24 cellular contexts compared by ENCODE assay signal in the genomic region with DNA sequence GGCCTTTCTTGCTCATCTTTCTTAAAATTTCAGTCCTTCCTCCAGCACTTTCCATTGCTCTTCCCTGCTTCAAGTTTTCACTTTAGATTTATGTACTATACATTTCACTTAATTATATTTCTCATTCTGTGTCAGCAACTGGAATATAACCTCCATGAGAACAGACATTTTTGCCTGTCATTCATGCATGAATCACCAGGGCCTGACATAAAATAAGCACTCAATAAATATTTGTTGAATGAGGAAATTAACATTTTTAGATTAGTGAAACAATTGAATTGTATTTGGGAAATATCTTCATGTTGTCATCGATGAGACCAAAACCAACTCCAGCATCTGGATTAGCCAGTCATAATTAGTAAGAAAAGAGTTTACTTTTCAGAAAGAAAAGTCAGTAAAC.
"Had no signal": no experiment of that assay in that cellular context is flagged by ENCODE, and none has a peak within 500 bp of the region (broad histone marks: within the 10 kb centered on the region; RNA-seq: fewer than 3 reads in every experiment).

No MANE protein-coding gene starts in this region.

- H3K27ac ChIP-seq: hepatocyte, left ventricle myocardium inferior, ovary, prostate gland, suprapubic skin, tibial nerve, VCaP had no signal

- H3K9me3 ChIP-seq: prostate gland, suprapubic skin had no signal

- H3K36me3 ChIP-seq: ovary, prostate gland had no signal

- DNase-seq: activated CD4-positive, alpha-beta memory T cell treated with anti-CD3 and anti-CD28 coated beads, Interleukin-2, amount 10 ng/mL, durations not matched to agents 7 days and 5 days; activated CD4-positive, alpha-beta T cell treated with anti-CD3 and anti-CD28 coated beads, Interleukin-2, amount 10 ng/mL, durations not matched to agents 24 days and 14 days; activated effector memory CD4-positive, alpha-beta T cell treated with Interleukin-2 at 50 U/mL for 16 hours; activated naive CD4-positive, alpha-beta T cell treated with anti-CD3 and anti-CD28 coated beads for 36 hours; activated naive CD8-positive, alpha-beta T cell treated with anti-CD3 and anti-CD28 coated beads, Interleukin-2, amount 10 ng/mL, durations not matched to agents 7 days and 5 days; activated T-cell treated with anti-CD3 and anti-CD28 coated beads, Interleukin-2, amount 50 U/mL, for 72 hours; erythroblast; glutamatergic neuron; immature natural killer cell; kidney glomerular epithelial cell; left ventricle myocardium inferior; midbrain; natural killer cell; ovary; stimulated activated CD4-positive, alpha-beta T cell treated with anti-CD3 and anti-CD28 coated beads, Interleukin-2, amount 100 ng/mL, for 24 hours; stimulated activated naive CD8-positive, alpha-beta T cell treated with anti-CD3 and anti-CD28 coated beads, Interleukin-15, amount 100 ng/mL, for 72 hours had no signal

- H2AFZ ChIP-seq: hepatocyte had no signal

- ATAC-seq: activated CD4-positive, CD25-positive, alpha-beta regulatory T cell treated with anti-CD3 and anti-CD28 coated beads, Interleukin-2, amount 50 U/mL, for 24 hours; activated T-cell treated with anti-CD3 and anti-CD28 coated beads, Interleukin-2, amount 50 U/mL, for 72 hours; natural killer cell; stimulated activated effector memory CD8-positive, alpha-beta T cell treated with anti-CD3 and anti-CD28 coated beads, Interleukin-12 subunit alpha, Interleukin-12 subunit beta, amount 100 ng/mL, for 72 hours; stimulated activated naive CD8-positive, alpha-beta T cell treated with anti-CD3 and anti-CD28 coated beads, Interleukin-15, amount 100 ng/mL, for 72 hours had no signal

- FAIRE-seq: frontal cortex had no signal

- H3K4me1 ChIP-seq: prostate gland had no signal

- H3K27me3 ChIP-seq: hepatocyte, ovary, suprapubic skin, tibial nerve had no signal

- H3K4me3 ChIP-seq: hepatocyte, left ventricle myocardium inferior, ovary, prostate gland, suprapubic skin, tibial nerve had no signal

- H3K79me2 ChIP-seq: hepatocyte had no signal

- H3K4me2 ChIP-seq: hepatocyte had no signal
